Comparison of ENCODE assay signal across 1 cellular context in genomic region chr15:43928152-43928551, GRCh38.
TF ChIP-seq lines count a peak whose summit lies in the region.

No MANE protein-coding gene starts in this region.

TF ChIP-seq in WTC11, 78 proteins besides CTCF, POLR2A, EP300 and RAD21 (continued from another document):
- no peak for TF ChIP-seq MXD4 (CRISPR knock-in tag; IDR thresholded peaks at IDR 0.05; ENCODE audit: borderline replicate concordance)
- TF ChIP-seq FOXK1 (CRISPR knock-in tag; IDR thresholded peaks at IDR 0.05): peak; percentile 43; the same call in 1 of the 2 replicates
- TF ChIP-seq TP53 (CRISPR knock-in tag; IDR thresholded peaks at IDR 0.05): no peak
- TF ChIP-seq E2F5 (CRISPR knock-in tag; IDR thresholded peaks at IDR 0.05): no peak
- no peak for TF ChIP-seq GTF2I (CRISPR knock-in tag; conservative IDR thresholded peaks at IDR 0.05)
- TF ChIP-seq KAT7 (CRISPR knock-in tag; IDR thresholded peaks at IDR 0.05; ENCODE audit: borderline replicate concordance): no peak
- peak; percentile 73; the same call in 1 of the 2 replicates for TF ChIP-seq ZNF232 (CRISPR knock-in tag; IDR thresholded peaks at IDR 0.05)
- no peak for TF ChIP-seq PRDM15 (CRISPR knock-in tag; IDR thresholded peaks at IDR 0.05)
- 0 out of 2 replicates have a peak, but pooled peaks have one; percentile 56 for TF ChIP-seq TEAD1 (CRISPR knock-in tag; IDR thresholded peaks at IDR 0.05)
- TF ChIP-seq HMGA2 (CRISPR knock-in tag; IDR thresholded peaks at IDR 0.05): no peak
- TF ChIP-seq JUN (CRISPR knock-in tag; IDR thresholded peaks at IDR 0.05): no peak
- TF ChIP-seq USF1 (CRISPR knock-in tag; IDR thresholded peaks at IDR 0.05): no peak
- TF ChIP-seq SP1 (CRISPR knock-in tag; conservative IDR thresholded peaks at IDR 0.05): no peak
- TF ChIP-seq ZNF671 (CRISPR knock-in tag; IDR thresholded peaks at IDR 0.05): no peak
- no peak for TF ChIP-seq ATF3 (CRISPR knock-in tag; conservative IDR thresholded peaks at IDR 0.05)
- no peak for TF ChIP-seq ESRRA (CRISPR knock-in tag; IDR thresholded peaks at IDR 0.05; ENCODE audit: borderline replicate concordance)
- no peak; the same call in 1 of the 2 replicates for TF ChIP-seq FOXP4 (CRISPR knock-in tag; IDR thresholded peaks at IDR 0.05)
- no peak for TF ChIP-seq MLX (CRISPR knock-in tag; IDR thresholded peaks at IDR 0.05)
- no peak for TF ChIP-seq SOX15 (CRISPR knock-in tag; IDR thresholded peaks at IDR 0.05)
- TF ChIP-seq E2F1 (CRISPR knock-in tag; IDR thresholded peaks at IDR 0.05): no peak
- no peak for TF ChIP-seq IRF1 (CRISPR knock-in tag; IDR thresholded peaks at IDR 0.05)
- no peak for TF ChIP-seq CREB1 (CRISPR knock-in tag; IDR thresholded peaks at IDR 0.05)
- TF ChIP-seq EMX1 (CRISPR knock-in tag; IDR thresholded peaks at IDR 0.05): no peak
- TF ChIP-seq RORB (CRISPR knock-in tag; IDR thresholded peaks at IDR 0.05): no peak
- no peak for TF ChIP-seq NFE2L1 (CRISPR knock-in tag; IDR thresholded peaks at IDR 0.05)
- TF ChIP-seq CREM (CRISPR knock-in tag; IDR thresholded peaks at IDR 0.05): 0 out of 2 replicates have a peak, but pooled peaks have one; percentile 21
- no peak for TF ChIP-seq ETV6 (CRISPR knock-in tag; IDR thresholded peaks at IDR 0.05)
- TF ChIP-seq ZNF512 (CRISPR knock-in tag; IDR thresholded peaks at IDR 0.05; ENCODE audit: borderline replicate concordance): no peak
- no peak for TF ChIP-seq FOXJ3 (CRISPR knock-in tag; IDR thresholded peaks at IDR 0.05; ENCODE audit: borderline replicate concordance)
- TF ChIP-seq ZMAT4 (CRISPR knock-in tag; IDR thresholded peaks at IDR 0.05): no peak
